17 cellular contexts compared by ENCODE assay signal in genomic region chr18:10050956-10051355, GRCh38.
"Had no signal": no experiment of that assay in that cellular context is flagged by ENCODE, and none has a peak within 500 bp of the region (broad histone marks: within the 10 kb centered on the region; RNA-seq: fewer than 3 reads in every experiment).

No MANE protein-coding gene starts in this region.

- H3K4me1 ChIP-seq: right lobe of liver had no signal

- H3K27ac ChIP-seq: epithelial cell of prostate, right lobe of liver, SK-N-MC, VCaP had no signal

- H3K36me3 ChIP-seq: right lobe of liver, thoracic aorta had no signal

- H3K4me1 Mint-ChIP-seq: activated CD4-positive, alpha-beta memory T cell treated with anti-CD3 and anti-CD28 coated beads, Interleukin-2, amount 10 ng/mL, durations not matched to agents 7 days and 5 days; central memory CD8-positive, alpha-beta T cell; stimulated activated naive B cell treated with anti-CD40 and anti-IgM and Interleukin-4, amounts not matched to agents 10 μg/mL and 1 μg/mL and 100 μg/mL, for 72 hours; T-cell had no signal

- H3K27me3 ChIP-seq: right lobe of liver had no signal

- ATAC-seq: effector memory CD8-positive, alpha-beta T cell; natural killer cell treated with Interleukin-12 subunit alpha and Interleukin-12 subunit beta and Interleukin-15 and Interleukin-18, amount 100 ng/mL, for 72 hours; right lobe of liver; stimulated activated naive B cell treated with anti-CD40 and anti-IgM and Interleukin-4, amounts not matched to agents 10 μg/mL and 1 μg/mL and 100 μg/mL, for 72 hours; T-cell had no signal

- H3K27me3 Mint-ChIP-seq: activated CD4-positive, alpha-beta memory T cell treated with anti-CD3 and anti-CD28 coated beads, Interleukin-2, amount 10 ng/mL, durations not matched to agents 7 days and 5 days; central memory CD8-positive, alpha-beta T cell had no signal

- H3K4me3 Mint-ChIP-seq: activated CD4-positive, alpha-beta memory T cell treated with anti-CD3 and anti-CD28 coated beads, Interleukin-2, amount 10 ng/mL, durations not matched to agents 7 days and 5 days; central memory CD8-positive, alpha-beta T cell; effector memory CD8-positive, alpha-beta T cell; natural killer cell treated with Interleukin-12 subunit alpha and Interleukin-12 subunit beta and Interleukin-15 and Interleukin-18, amount 100 ng/mL, for 72 hours; stimulated activated naive B cell treated with anti-CD40 and anti-IgM and Interleukin-4, amounts not matched to agents 10 μg/mL and 1 μg/mL and 100 μg/mL, for 72 hours; T-cell had no signal

- H3K27ac Mint-ChIP-seq: activated CD4-positive, alpha-beta memory T cell treated with anti-CD3 and anti-CD28 coated beads, Interleukin-2, amount 10 ng/mL, durations not matched to agents 7 days and 5 days; effector memory CD8-positive, alpha-beta T cell; natural killer cell treated with Interleukin-12 subunit alpha and Interleukin-12 subunit beta and Interleukin-15 and Interleukin-18, amount 100 ng/mL, for 72 hours; progenitor cell of endocrine pancreas; stimulated activated naive B cell treated with anti-CD40 and anti-IgM and Interleukin-4, amounts not matched to agents 10 μg/mL and 1 μg/mL and 100 μg/mL, for 72 hours; T-cell had no signal

- H3K9me3 ChIP-seq: right lobe of liver, thoracic aorta had no signal

- DNase-seq: activated CD4-positive, alpha-beta memory T cell treated with anti-CD3 and anti-CD28 coated beads, Interleukin-2, amount 10 ng/mL, durations not matched to agents 7 days and 5 days; activated CD8-positive, alpha-beta memory T cell treated with anti-CD3 and anti-CD28 coated beads, Interleukin-2, amount 50 U/mL, for 4 hours; activated naive CD4-positive, alpha-beta T cell treated with Interleukin-2 at 50 U/mL for 16 hours; effector memory CD8-positive, alpha-beta T cell; hippocampal formation; occipital lobe; right lobe of liver; stimulated activated CD4-positive, alpha-beta T cell treated with anti-CD3 and anti-CD28 coated beads, Interleukin-2, amount 100 ng/mL, for 24 hours; stimulated activated naive B cell treated with anti-CD40 and anti-IgM and Interleukin-4, amounts not matched to agents 10 μg/mL and 1 μg/mL and 100 μg/mL, for 72 hours; T-cell had no signal

- H3K4me3 ChIP-seq: right lobe of liver, SK-N-MC, thoracic aorta had no signal

- H3K36me3 Mint-ChIP-seq: natural killer cell treated with Interleukin-12 subunit alpha and Interleukin-12 subunit beta and Interleukin-15 and Interleukin-18, amount 100 ng/mL, for 72 hours; stimulated activated naive B cell treated with anti-CD40 and anti-IgM and Interleukin-4, amounts not matched to agents 10 μg/mL and 1 μg/mL and 100 μg/mL, for 72 hours; T-cell had no signal

- H3K9me3 Mint-ChIP-seq: activated CD4-positive, alpha-beta memory T cell treated with anti-CD3 and anti-CD28 coated beads, Interleukin-2, amount 10 ng/mL, durations not matched to agents 7 days and 5 days; central memory CD8-positive, alpha-beta T cell; effector memory CD8-positive, alpha-beta T cell; natural killer cell treated with Interleukin-12 subunit alpha and Interleukin-12 subunit beta and Interleukin-15 and Interleukin-18, amount 100 ng/mL, for 72 hours; stimulated activated naive B cell treated with anti-CD40 and anti-IgM and Interleukin-4, amounts not matched to agents 10 μg/mL and 1 μg/mL and 100 μg/mL, for 72 hours; T-cell had no signal
